27 cellular contexts compared by ENCODE assay signal in the genomic region with DNA sequence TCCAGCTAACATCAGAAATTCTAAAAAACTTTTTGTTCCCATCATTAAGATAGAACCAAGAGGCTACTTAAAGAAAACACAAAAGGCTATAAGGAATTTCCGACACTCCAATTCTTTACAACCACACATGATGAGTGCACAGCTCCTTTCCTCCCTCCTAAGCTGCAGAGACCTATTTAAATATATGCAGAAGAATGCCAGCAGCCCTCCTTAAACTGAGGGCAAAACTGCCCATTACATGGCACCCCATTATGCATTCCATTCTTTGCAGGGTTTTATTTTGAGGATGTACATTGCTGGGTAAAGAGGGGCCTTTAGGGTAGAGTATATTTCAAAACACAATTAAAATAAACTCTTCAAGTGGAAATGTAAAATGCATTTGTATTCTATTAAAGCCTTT.
"Had no signal": no experiment of that assay in that cellular context is flagged by ENCODE, and none has a peak within 500 bp of the region (broad histone marks: within the 10 kb centered on the region; RNA-seq: fewer than 3 reads in every experiment).

No MANE protein-coding gene starts in this region.

- H3K27me3 ChIP-seq: esophagus muscularis mucosa, foreskin keratinocyte, gastroesophageal sphincter, heart left ventricle, ovary, spleen, suprapubic skin, transverse colon, upper lobe of right lung, vagina had no signal

- H3K4me1 ChIP-seq: foreskin keratinocyte, gastroesophageal sphincter, psoas muscle had no signal

- H3K36me3 ChIP-seq: esophagus muscularis mucosa, gastroesophageal sphincter, heart left ventricle, ovary, spleen, suprapubic skin, transverse colon, upper lobe of right lung, vagina had no signal

- ATAC-seq: foreskin keratinocyte; gastroesophageal sphincter; heart left ventricle; left ventricle myocardium superior; naive thymus-derived CD8-positive, alpha-beta T cell; psoas muscle; right cardiac atrium; stimulated activated memory B cell treated with anti-CD40 and anti-IgM and Interleukin-4, amounts not matched to agents 10 μg/mL and 1 μg/mL and 100 μg/mL, for 72 hours; stimulated activated naive CD8-positive, alpha-beta T cell treated with anti-CD3 and anti-CD28 coated beads, Interleukin-15, Interleukin-2, amounts not matched to agents 100 U/mL and 50 U/mL, for 24 hours had no signal

- H3K4me3 ChIP-seq: coronary artery, esophagus muscularis mucosa, gastroesophageal sphincter, heart left ventricle, ovary, psoas muscle, skin epidermis, spleen, suprapubic skin, transverse colon, upper lobe of right lung, vagina had no signal

- H3K27ac ChIP-seq: coronary artery, esophagus muscularis mucosa, foreskin keratinocyte, gastroesophageal sphincter, heart left ventricle, ovary, psoas muscle, skin epidermis, spleen, suprapubic skin, transverse colon, upper lobe of right lung, vagina had no signal

- DNase-seq: dermis blood vessel endothelial cell; effector memory CD4-positive, alpha-beta T cell; foreskin keratinocyte; heart left ventricle; hippocampal formation; immature natural killer cell; islet precursor cell; kidney glomerular epithelial cell; left ventricle myocardium superior; mesendoderm; naive thymus-derived CD8-positive, alpha-beta T cell; occipital lobe; ovary; psoas muscle; right cardiac atrium; spleen; stimulated activated CD4-positive, alpha-beta T cell treated with anti-CD3 and anti-CD28 coated beads, Interleukin-4, amount 100 ng/mL, for 4 hours; stimulated activated naive CD8-positive, alpha-beta T cell treated with anti-CD3 and anti-CD28 coated beads, Interleukin-15, Interleukin-2, amounts not matched to agents 100 U/mL and 50 U/mL, for 24 hours had no signal

- H3K9me3 ChIP-seq: esophagus muscularis mucosa, gastroesophageal sphincter, psoas muscle, suprapubic skin, transverse colon, upper lobe of right lung, vagina had no signal
